ENCODE assay signal across 29 cellular contexts in the genomic region with DNA sequence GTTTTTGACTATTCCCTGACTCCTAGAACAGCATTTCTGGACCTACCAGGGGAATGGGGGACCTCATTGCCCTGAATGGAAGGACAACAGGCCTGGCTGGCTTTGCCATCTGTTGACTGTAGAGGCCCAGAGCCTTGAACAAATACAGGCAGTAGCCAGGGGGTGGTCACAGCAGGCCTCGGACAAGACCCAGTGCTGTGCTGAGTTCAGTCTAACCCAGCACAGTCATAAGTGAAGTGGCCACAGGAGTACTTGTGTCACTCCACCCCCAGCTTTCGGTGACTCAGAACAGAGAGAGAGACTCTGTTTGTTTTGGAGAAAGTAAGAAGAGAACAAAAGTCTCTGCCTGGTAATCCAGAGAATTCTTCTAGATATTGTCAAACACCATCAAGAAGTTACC.
"Had no signal": no experiment of that assay in that cellular context is flagged by ENCODE, and none has a peak within 500 bp of the region (broad histone marks: within the 10 kb centered on the region; RNA-seq: fewer than 3 reads in every experiment).

No MANE protein-coding gene starts in this region.

- H3K4me1 Mint-ChIP-seq: immature natural killer cell; naive thymus-derived CD8-positive, alpha-beta T cell; nephron progenitor cell; stimulated activated naive CD8-positive, alpha-beta T cell treated with anti-CD3 and anti-CD28 coated beads, Interleukin-15, amount 100 ng/mL, for 72 hours had no signal

- H3K4me1 ChIP-seq: gastroesophageal sphincter, heart left ventricle, lower lobe of right lung, prostate gland, right atrium auricular region, suprapubic skin, transverse colon, vagina had no signal

- H3K27ac ChIP-seq: gastroesophageal sphincter, heart left ventricle, lower lobe of right lung, prostate gland, right atrium auricular region, suprapubic skin, transverse colon, vagina had no signal

- H3K36me3 Mint-ChIP-seq: immature natural killer cell; naive thymus-derived CD8-positive, alpha-beta T cell had no signal

- H3K9me3 ChIP-seq: gastroesophageal sphincter, heart left ventricle, lower lobe of right lung, prostate gland, suprapubic skin, transverse colon, vagina had no signal

- DNase-seq: cortex of kidney; effector memory CD8-positive, alpha-beta T cell; foreskin fibroblast; heart left ventricle; hypothalamus; immature natural killer cell; islet precursor cell; kidney glomerular epithelial cell; left colon; left ventricle myocardium superior; lower lobe of right lung; naive thymus-derived CD8-positive, alpha-beta T cell; nephron progenitor cell; nucleus accumbens; stimulated activated CD4-positive, alpha-beta T cell treated with anti-CD3 and anti-CD28 coated beads, Interleukin-12 subunit alpha, Interleukin-12 subunit beta, amount 100 ng/mL, for 4 hours; stimulated activated CD4-positive, alpha-beta T cell treated with anti-CD3 and anti-CD28 coated beads, Interleukin-1b, Interleukin-23, amount 100 ng/mL, for 48 hours; stimulated activated CD4-positive, alpha-beta T cell treated with anti-CD3 and anti-CD28 coated beads, Interleukin-4, amount 100 ng/mL, for 1 hour; stimulated activated CD8-positive, alpha-beta memory T cell treated with anti-CD3 and anti-CD28 coated beads, Interleukin-4, amount 100 ng/mL, for 48 hours; stimulated activated naive CD4-positive, alpha-beta T cell; stimulated activated naive CD8-positive, alpha-beta T cell treated with anti-CD3 and anti-CD28 coated beads, Interleukin-15, amount 100 ng/mL, for 72 hours; transverse colon had no signal

- H3K27ac Mint-ChIP-seq: effector memory CD8-positive, alpha-beta T cell; immature natural killer cell; naive thymus-derived CD8-positive, alpha-beta T cell; nephron progenitor cell; stimulated activated naive CD8-positive, alpha-beta T cell treated with anti-CD3 and anti-CD28 coated beads, Interleukin-15, amount 100 ng/mL, for 72 hours had no signal

- H3K27me3 Mint-ChIP-seq: effector memory CD8-positive, alpha-beta T cell; naive thymus-derived CD8-positive, alpha-beta T cell; stimulated activated naive CD8-positive, alpha-beta T cell treated with anti-CD3 and anti-CD28 coated beads, Interleukin-15, amount 100 ng/mL, for 72 hours had no signal

- ATAC-seq: effector memory CD8-positive, alpha-beta T cell; esophagus mucosa; gastroesophageal sphincter; heart left ventricle; left colon; left ventricle myocardium superior; lower lobe of right lung; naive thymus-derived CD8-positive, alpha-beta T cell; sciatic nerve; stimulated activated naive CD8-positive, alpha-beta T cell treated with anti-CD3 and anti-CD28 coated beads, Interleukin-15, amount 100 ng/mL, for 72 hours had no signal

- H3K27me3 ChIP-seq: gastroesophageal sphincter, heart left ventricle, right atrium auricular region, suprapubic skin, transverse colon, vagina had no signal

- H3K9me3 Mint-ChIP-seq: effector memory CD8-positive, alpha-beta T cell; stimulated activated naive CD8-positive, alpha-beta T cell treated with anti-CD3 and anti-CD28 coated beads, Interleukin-15, amount 100 ng/mL, for 72 hours had no signal

- H3K4me2 ChIP-seq: smooth muscle cell had no signal

- H3K4me3 ChIP-seq: gastroesophageal sphincter, heart left ventricle, lower lobe of right lung, prostate gland, right atrium auricular region, smooth muscle cell, suprapubic skin, transverse colon, vagina had no signal

- H3K4me3 Mint-ChIP-seq: effector memory CD8-positive, alpha-beta T cell; immature natural killer cell; naive thymus-derived CD8-positive, alpha-beta T cell; nephron progenitor cell; stimulated activated naive CD8-positive, alpha-beta T cell treated with anti-CD3 and anti-CD28 coated beads, Interleukin-15, amount 100 ng/mL, for 72 hours had no signal

- H3K36me3 ChIP-seq: gastroesophageal sphincter, heart left ventricle, lower lobe of right lung, prostate gland, right atrium auricular region, suprapubic skin, transverse colon, vagina had no signal
